30 cellular contexts compared by ENCODE assay signal in genomic region chr7:42102301-42102700, GRCh38.
"Had no signal": no experiment of that assay in that cellular context is flagged by ENCODE, and none has a peak within 500 bp of the region (broad histone marks: within the 10 kb centered on the region; RNA-seq: fewer than 3 reads in every experiment).

No MANE protein-coding gene starts in this region.

- H3K27ac ChIP-seq: adrenal gland, body of pancreas, gastroesophageal sphincter, WERI-Rb-1 had no signal

- FAIRE-seq: colon had no signal

- DNase-seq: activated B cell treated with CpG ODN at 0.5 μM for 24 hours; activated CD4-positive, alpha-beta T cell treated with anti-CD3 and anti-CD28 coated beads for 48 hours; activated CD4-positive, alpha-beta T cell treated with anti-CD3 and anti-CD28 coated beads, Interleukin-2, amount 50 U/mL, for 1 hour; activated CD4-positive, alpha-beta T cell treated with anti-CD3 and anti-CD28 coated beads, Interleukin-2, amount 50 U/mL, for 48 hours; activated CD8-positive, alpha-beta memory T cell treated with anti-CD3 and anti-CD28 coated beads, Interleukin-2, amount 10 ng/mL, durations not matched to agents 7 days and 5 days; activated CD8-positive, alpha-beta memory T cell treated with anti-CD3 and anti-CD28 coated beads, Interleukin-2, amount 50 U/mL, for 4 hours; activated CD8-positive, alpha-beta T cell treated with anti-CD3 and anti-CD28 coated beads, Interleukin-2, amount 10 ng/mL, durations not matched to agents 7 days and 5 days; activated effector memory CD4-positive, alpha-beta T cell treated with anti-CD3 and anti-CD28 coated beads, Interleukin-2, amount 50 U/mL, for 16 hours; activated naive CD4-positive, alpha-beta T cell treated with anti-CD3 and anti-CD28 coated beads for 36 hours; activated naive CD8-positive, alpha-beta T cell treated with anti-CD3 and anti-CD28 coated beads for 36 hours; activated naive CD8-positive, alpha-beta T cell treated with anti-CD3 and anti-CD28 coated beads, Interleukin-2, amount 50 U/mL, for 24 hours; activated T-cell treated with anti-CD3 and anti-CD28 coated beads, Interleukin-2, amount 50 U/mL, for 1 hour; activated T-cell treated with anti-CD3 and anti-CD28 coated beads, Interleukin-2, amount 50 U/mL, for 48 hours; adrenal gland; amygdala; aorta; body of pancreas; caudate nucleus; cortex of kidney; dermis blood vessel endothelial cell; effector CD4-positive, alpha-beta T cell; effector memory CD8-positive, alpha-beta T cell; esophagus squamous epithelium; foreskin melanocyte; T-helper 1 cell; T-helper 17 cell; T1000; WERI-Rb-1 had no signal

- H3K4me3 ChIP-seq: adrenal gland, body of pancreas, esophagus squamous epithelium, gastroesophageal sphincter had no signal

- H3K9me3 ChIP-seq: adrenal gland, body of pancreas, esophagus squamous epithelium, gastroesophageal sphincter had no signal

- H3K4me1 ChIP-seq: body of pancreas had no signal

- H3K36me3 ChIP-seq: adrenal gland, esophagus squamous epithelium, WERI-Rb-1 had no signal
